ENCODE assay signal across 11 cellular contexts in genomic region chrX:46979340-46979739, GRCh38.
A peak's percentile ranks its signal among the peaks of the same experiment; 100 is the strongest.
DNase-seq lines count a peak whose midpoint lies in the region; ATAC-seq, FAIRE-seq and TF ChIP-seq lines count a peak whose summit lies in the region.
"Had no signal": no experiment of that assay in that cellular context is flagged by ENCODE, and none has a peak within 500 bp of the region (broad histone marks: within the 10 kb centered on the region; RNA-seq: fewer than 3 reads in every experiment).

No MANE protein-coding gene starts in this region.

- no peaks in the 10 kb centered on the region for H3K27me3 ChIP-seq in adrenal gland
- no peaks in the 10 kb centered on the region for H3K27me3 ChIP-seq in foreskin keratinocyte
- H3K27me3 ChIP-seq in heart left ventricle = peaks cover 0 to 16% (median 0%) of the 10 kb centered on the region in 9 donors
- H3K27me3 ChIP-seq: cardiac muscle cell had no signal

- TF ChIP-seq EP300 in A549 (IDR thresholded peaks at IDR 0.05) = no peak

- CTCF ChIA-PET in A549 (lab: Yijun Ruan, JAX) = interaction anchor here (0.7 to 1.4 kb wide), 2 partner anchors 16 to 129 kb away, joined by 3 read pairs; no protein-coding TSS in a partner anchor

- H3K9me3 ChIP-seq in A549 (no peaks in the 10 kb centered on the region), adrenal gland (replicated peaks in 1 of 3) (no peaks in the 10 kb centered on the region), heart left ventricle (peaks cover 0 to 7% (median 0%) of the 10 kb centered on the region in 12 donors)
- H3K9me3 ChIP-seq: lower lobe of right lung had no signal

- H3K4me1 ChIP-seq in A549 (peaks cover 24% of the 10 kb centered on the region), adrenal gland (replicated peaks in 1 of 2) (peaks cover 4 to 8% of the 10 kb centered on the region in 2 donors), foreskin keratinocyte (peaks cover 10% of the 10 kb centered on the region), heart left ventricle (peaks cover 0 to 5% (median 0%) of the 10 kb centered on the region in 12 donors)
- H3K4me1 ChIP-seq: lower lobe of right lung had no signal

- peak; percentile 47 to 49; a peak in 5 of 6 replicates for ATAC-seq in A549
- ATAC-seq in foreskin keratinocyte = no peak
- ATAC-seq in GM19467 (IDR thresholded peaks at IDR 0.05; ENCODE audit: unreplicated experiment) = no peak
- ATAC-seq in heart left ventricle = no peak

- FAIRE-seq in A549 (lab: Jason Lieb, UNC) = no peak

- TF ChIP-seq POLR2A in A549 (IDR thresholded peaks at IDR 0.05; ENCODE audit: low read length) = no peak
- TF ChIP-seq POLR2A in adrenal gland (IDR thresholded peaks at IDR 0.05) = no peak
- no peak for TF ChIP-seq POLR2A in heart left ventricle (IDR thresholded peaks at IDR 0.05)

- H3K36me3 ChIP-seq in adrenal gland (replicated peaks in 1 of 2) = no peaks in the 10 kb centered on the region
- H3K36me3 ChIP-seq in heart left ventricle = no peaks in the 10 kb centered on the region
- H3K36me3 ChIP-seq: cardiac muscle cell, lower lobe of right lung had no signal

- intact Hi-C loops in adrenal gland (cut with DNase I) (no loop called here), heart left ventricle (cut with DNase I) (loop anchor here in 7 of 10 donors (2.0 to 5.0 kb wide), 6 partner anchors 65 to 77 kb away; partner anchors contain the start of gene JADE3 (in 3 of the 7))

- TF ChIP-seq RAD21 in A549 (conservative IDR thresholded peaks at IDR 0.05 in 1 of 2, IDR thresholded peaks at IDR 0.05 in 1 of 2) = no peak

- H3K4me3 ChIP-seq in A549 = 0 out of 3 replicates have a peak overlapping the region, but pooled peaks have one; percentile 21
- no peak overlapping the region for H3K4me3 ChIP-seq in adrenal gland
- H3K4me3 ChIP-seq in heart left ventricle = no peak overlapping the region
- H3K4me3 ChIP-seq: cardiac muscle cell, lower lobe of right lung had no signal

- H3K4me2 ChIP-seq in A549 = peak overlapping the region; percentile 87

- DNase-seq in A549 (ENCODE audit: low read depth in 1 of 2, low spot score in 1 of 2) (peak; percentile 11 to 20), HT1080 (ENCODE audit: low read depth) (peak; percentile 60), adrenal gland (no peak), foreskin keratinocyte (peak in 1 of 2 donors; percentile 26), germinal center (ENCODE audit: low spot score) (no peak), Kasumi-1 (lab: John Stamatoyannopoulos, UW) (no peak), heart left ventricle (no peak)

- WGBS in A549 (ENCODE audit: missing lambda C conversion rate) = 16% methylated on average over 2 of the region's 2 CpGs
- WGBS in adrenal gland, 4 donors = 25 to 59% (median 42%) methylated on average over 2 of the region's 2 CpGs
- WGBS in heart left ventricle, 4 donors = 70 to 90% (median 72%) methylated on average over 2 of the region's 2 CpGs

- TF ChIP-seq CTCF in A549 (IDR thresholded peaks at IDR 0.05) = no peak
- TF ChIP-seq CTCF in adrenal gland (IDR thresholded peaks at IDR 0.05) = no peak
- TF ChIP-seq CTCF in foreskin keratinocyte (conservative IDR thresholded peaks at IDR 0.05) = no peak
- no peak for TF ChIP-seq CTCF in heart left ventricle (IDR thresholded peaks at IDR 0.05)

- H3K27ac ChIP-seq in A549 = peak overlapping the region; percentile 81 to 86
- H3K27ac ChIP-seq in adrenal gland = peak overlapping the region in 3 of 5 donors; percentile 4 to 54 (median 38)
- peak overlapping the region; percentile 40 for H3K27ac ChIP-seq in foreskin keratinocyte
- H3K27ac ChIP-seq in heart left ventricle = peak overlapping the region in 1 of 12 donors; percentile 19
- H3K27ac ChIP-seq: cardiac muscle cell, lower lobe of right lung, parathyroid adenoma had no signal

- POLR2A ChIA-PET in A549 (lab: Yijun Ruan, JAX) = interaction anchor here (0.7 kb wide), 1 partner anchor 47 kb away, joined by 5 read pairs; no protein-coding TSS in a partner anchor

TF ChIP-seq in A549, 52 proteins besides CTCF, POLR2A, EP300 and RAD21:
- peak; percentile 45 for TF ChIP-seq JUNB (IDR thresholded peaks at IDR 0.05)
- no peak for TF ChIP-seq USF2 (IDR thresholded peaks at IDR 0.05)
- TF ChIP-seq FOSL2 (IDR thresholded peaks at IDR 0.05) = peak; percentile 61; the same call in 1 of the 2 replicates
- TF ChIP-seq FOSL2 (CRISPR knock-in tag; IDR thresholded peaks at IDR 0.05) = peak; percentile 89
- TF ChIP-seq KDM5A (IDR thresholded peaks at IDR 0.05) = no peak
- peak; percentile 95 for TF ChIP-seq MAFK (IDR thresholded peaks at IDR 0.05; ENCODE audit: partially characterized antibody)
- TF ChIP-seq SMC3 (IDR thresholded peaks at IDR 0.05) = no peak
- TF ChIP-seq POLR2AphosphoS2 (conservative IDR thresholded peaks at IDR 0.05; ENCODE audit: low read length) = no peak
- no peak for TF ChIP-seq PHF8 (IDR thresholded peaks at IDR 0.05; ENCODE audit: borderline replicate concordance, low read depth)
- no peak for TF ChIP-seq HES2 (IDR thresholded peaks at IDR 0.05)
- no peak for TF ChIP-seq MAZ (IDR thresholded peaks at IDR 0.05; ENCODE audit: borderline replicate concordance, low read depth, low read length)
- no peak for TF ChIP-seq RNF2 (IDR thresholded peaks at IDR 0.05; ENCODE audit: borderline replicate concordance, low read depth)
- TF ChIP-seq ZC3H11A (IDR thresholded peaks at IDR 0.05) = no peak
- TF ChIP-seq NFE2L2 (conservative IDR thresholded peaks at IDR 0.05; ENCODE audit: low read length) = peak; percentile 93
- peak; percentile 41; the same call in 1 of the 2 replicates for TF ChIP-seq ESRRA (IDR thresholded peaks at IDR 0.05; ENCODE audit: borderline replicate concordance, low read length)

Comparison
In these comparisons a context has a peak if more than half of its experiments do, and no peak if none do; other contexts are left out.
1. ATAC-seq: peak in A549 (2 of 2); none in foreskin keratinocyte (single experiment), GM19467 (single experiment) and heart left ventricle (0 of 4).
2. DNase-seq: peak in A549 (2 of 2) and HT1080 (single experiment); none in adrenal gland (0 of 7), germinal center (single experiment), Kasumi-1 (0 of 2) and heart left ventricle (0 of 5).
3. intact Hi-C loops: an anchor here in heart left ventricle (2.0 to 5.0 kb wide); none called in adrenal gland.